21 cellular contexts compared by ENCODE assay signal in genomic region chr11:123748349-123748748, GRCh38. TPM values are rescaled to one million over a fixed set of nuclear protein-coding genes. Genes with fewer than 3 reads are reported as not detected.
"Had no signal": no experiment of that assay in that cellular context is flagged by ENCODE, and none has a peak within 500 bp of the region (broad histone marks: within the 10 kb centered on the region; RNA-seq: fewer than 3 reads in every experiment).

No MANE protein-coding gene starts in this region.

RNA-seq across cellular contexts. Expression of gene OR6X1, which starts 6.0 kb away (rescaled TPM):
- total RNA-seq: activated naive CD4-positive, alpha-beta T cell treated with anti-CD3 and anti-CD28 coated beads for 36 hours; activated naive CD4-positive, alpha-beta T cell treated with anti-CD3 and anti-CD28 coated beads, Interleukin-2, amount 50 U/mL, for 72 hours; activated naive CD8-positive, alpha-beta T cell treated with anti-CD3 and anti-CD28 coated beads for 36 hours; activated naive CD8-positive, alpha-beta T cell treated with anti-CD3 and anti-CD28 coated beads, Interleukin-2, amount 10 ng/mL, durations not matched to agents 7 days and 5 days; activated T-cell treated with anti-CD3 and anti-CD28 coated beads, Interleukin-2, amount 50 U/mL, for 4 hours; activated T-cell treated with anti-CD3 and anti-CD28 coated beads, Interleukin-2, amount 50 U/mL, for 72 hours; activated T-helper 1 cell treated with anti-CD3 and anti-CD28 coated beads, Interleukin-12 subunit alpha, Interleukin-12 subunit beta, Interleukin-2, Interleukin-4 antibody, amounts not matched to agents 30 ng/mL and 10 ng/mL and 1 ng/mL, durations not matched to agents 14 hours and 24 hours and 36 hours; activated T-helper 17 cell treated with anti-CD3 and anti-CD28 coated beads, Interleukin-2, amount 50 U/mL, for 72 hours; activated T-helper 2 cell treated with anti-CD3 and anti-CD28 coated beads, Interferon-gamma antibody, Interleukin-2, Interleukin-4, amounts not matched to agents 10 μg/mL and 5 μg/mL and 100 μg/mL, durations not matched to agents 14 hours and 24 hours and 36 hours; adrenal gland; aorta; ascending aorta; astrocyte; body of pancreas; breast epithelium; bronchial epithelial cell; cardiac muscle cell; cardiac septum; cerebellum; chondrocyte had no signal
- polyA plus RNA-seq: adipose tissue, adrenal gland, aorta, cardiac muscle cell had no signal

RNA-seq across cellular contexts. Expression of gene OR6M1, which starts 57.8 kb away (rescaled TPM):
- total RNA-seq: activated naive CD4-positive, alpha-beta T cell treated with anti-CD3 and anti-CD28 coated beads for 36 hours; activated naive CD4-positive, alpha-beta T cell treated with anti-CD3 and anti-CD28 coated beads, Interleukin-2, amount 50 U/mL, for 72 hours; activated naive CD8-positive, alpha-beta T cell treated with anti-CD3 and anti-CD28 coated beads for 36 hours; activated naive CD8-positive, alpha-beta T cell treated with anti-CD3 and anti-CD28 coated beads, Interleukin-2, amount 10 ng/mL, durations not matched to agents 7 days and 5 days; activated T-cell treated with anti-CD3 and anti-CD28 coated beads, Interleukin-2, amount 50 U/mL, for 4 hours; activated T-cell treated with anti-CD3 and anti-CD28 coated beads, Interleukin-2, amount 50 U/mL, for 72 hours; activated T-helper 1 cell treated with anti-CD3 and anti-CD28 coated beads, Interleukin-12 subunit alpha, Interleukin-12 subunit beta, Interleukin-2, Interleukin-4 antibody, amounts not matched to agents 30 ng/mL and 10 ng/mL and 1 ng/mL, durations not matched to agents 14 hours and 24 hours and 36 hours; activated T-helper 17 cell treated with anti-CD3 and anti-CD28 coated beads, Interleukin-2, amount 50 U/mL, for 72 hours; activated T-helper 2 cell treated with anti-CD3 and anti-CD28 coated beads, Interferon-gamma antibody, Interleukin-2, Interleukin-4, amounts not matched to agents 10 μg/mL and 5 μg/mL and 100 μg/mL, durations not matched to agents 14 hours and 24 hours and 36 hours; adrenal gland; aorta; ascending aorta; astrocyte; body of pancreas; breast epithelium; bronchial epithelial cell; cardiac muscle cell; cardiac septum; cerebellum; chondrocyte had no signal
- polyA plus RNA-seq: adipose tissue, adrenal gland, aorta, cardiac muscle cell had no signal
